ENCODE assay signal across 8 cellular contexts in the genomic region with DNA sequence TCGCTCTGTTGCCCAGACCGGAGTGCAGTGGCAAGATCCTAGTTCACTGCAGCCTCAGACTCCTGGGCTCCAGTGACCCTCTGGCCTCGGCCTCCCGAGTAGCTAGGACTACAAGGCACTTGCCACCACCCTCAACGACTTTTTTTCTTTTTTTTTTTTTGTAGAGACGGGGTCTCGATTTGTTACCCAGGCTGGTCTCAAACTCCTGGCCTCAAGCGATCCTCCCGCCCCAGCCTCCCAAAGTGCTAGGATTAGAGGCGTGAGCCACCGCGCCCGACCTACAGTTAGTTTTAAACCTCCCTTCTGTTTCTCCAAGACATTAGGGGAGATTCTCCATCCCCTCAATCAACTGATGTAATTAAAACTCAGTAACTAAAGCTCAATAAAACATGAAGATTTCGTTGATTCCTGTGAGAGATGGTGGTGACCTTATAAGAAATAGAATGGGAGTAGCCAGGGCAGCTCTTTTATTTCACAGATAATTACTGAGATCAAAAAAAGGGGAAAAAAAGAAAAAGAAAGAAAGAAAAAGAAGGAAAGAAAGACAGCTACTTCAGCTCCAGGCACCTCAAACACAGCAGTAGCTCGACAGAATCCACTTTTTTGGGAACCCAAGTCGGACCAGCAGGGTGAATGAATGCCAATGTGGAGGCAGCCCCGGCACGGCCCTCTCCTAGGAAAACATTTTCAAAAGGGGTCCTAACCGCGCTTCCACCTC. TPM values are rescaled to one million over a fixed set of nuclear protein-coding genes. Genes with fewer than 3 reads are reported as not detected.
DNase-seq lines count a peak whose midpoint lies in the region; ATAC-seq and TF ChIP-seq lines count a peak whose summit lies in the region.

No MANE protein-coding gene starts in this region.

- H3K9me2 ChIP-seq in HCT116 (ENCODE audit: insufficient read depth) (no peaks in the 10 kb centered on the region), hepatocyte (replicated peaks; ENCODE audit: insufficient read depth) (no peaks in the 10 kb centered on the region)

- H3K36me3 ChIP-seq in HCT116 (ENCODE audit: control insufficient read depth in 1 of 2, insufficient read depth in 2 of 2, low read length in 2 of 2) = peaks cover 10 to 11% of the 10 kb centered on the region in 2 experiments; a peak in 3 of 4 replicates
- no peaks in the 10 kb centered on the region for H3K36me3 ChIP-seq in hepatocyte (replicated peaks; ENCODE audit: insufficient read depth, low read depth)

- CTCF ChIA-PET in HCT116 (lab: Charles Lee) = no interaction called here
- CTCF ChIA-PET in activated CD4-positive, alpha-beta memory T cell treated with anti-CD3 and anti-CD28 coated beads, Interleukin-2, amount 10 ng/mL, durations not matched to agents 7 days and 5 days (lab: Charles Lee) = interaction anchor here (1.2 kb wide), 2 partner anchors 9 to 37 kb away, joined by 4 read pairs; no protein-coding TSS in a partner anchor

- RAD21 ChIA-PET in HCT116 (lab: Charles Lee; ENCODE audit: low non-redundant PET in 1 of 2, low total read pairs in 2 of 2, uncharacterized antibody in 2 of 2, unreplicated experiment in 2 of 2) = no interaction called here

- peaks cover 36% of the 10 kb centered on the region for H3K36me3 Mint-ChIP-seq in activated CD4-positive, alpha-beta memory T cell treated with anti-CD3 and anti-CD28 coated beads, Interleukin-2, amount 10 ng/mL, durations not matched to agents 7 days and 5 days (ENCODE audit: low read depth)

- H3K4me3 Mint-ChIP-seq in activated CD4-positive, alpha-beta memory T cell treated with anti-CD3 and anti-CD28 coated beads, Interleukin-2, amount 10 ng/mL, durations not matched to agents 7 days and 5 days = peak overlapping the region; percentile 99

- H3K27me3 Mint-ChIP-seq in activated CD4-positive, alpha-beta memory T cell treated with anti-CD3 and anti-CD28 coated beads, Interleukin-2, amount 10 ng/mL, durations not matched to agents 7 days and 5 days = no peaks in the 10 kb centered on the region

- H3K79me2 ChIP-seq in HCT116 (ENCODE audit: insufficient read depth, low read length) (peaks cover 47% of the 10 kb centered on the region), hepatocyte (peaks cover 42% of the 10 kb centered on the region)

- DNase-seq in HCT116 (ENCODE audit: low read depth, low spot score) = no peak
- no peak for DNase-seq in activated CD4-positive, alpha-beta memory T cell treated with anti-CD3 and anti-CD28 coated beads, Interleukin-2, amount 10 ng/mL, durations not matched to agents 7 days and 5 days
- no peak for DNase-seq in hepatocyte (ENCODE audit: low spot score)
- DNase-seq in medulla oblongata (ENCODE audit: extremely low spot score) = no peak

- WGBS in hepatocyte (ENCODE audit: low lambda C conversion rate, missing lambda C conversion rate) = 58% methylated on average over 20 of the region's 20 CpGs

- intact Hi-C loops in HCT116 (cut with micrococcal nuclease) = no loop called here

- POLR2A ChIA-PET in HCT116 (lab: Charles Lee) = no interaction called here
- POLR2A ChIA-PET in activated CD4-positive, alpha-beta memory T cell treated with anti-CD3 and anti-CD28 coated beads, Interleukin-2, amount 10 ng/mL, durations not matched to agents 7 days and 5 days (lab: Charles Lee) = interaction anchor here (0.8 to 1.8 kb wide), 6 partner anchors 8 to 1229 kb away, joined by 3 to 20 read pairs (median 4); a partner anchor contains a TSS

- no peak for TF ChIP-seq POLR2A in HCT116 (IDR thresholded peaks at IDR 0.05; ENCODE audit: borderline replicate concordance, extremely low read depth, insufficient read depth, insufficient read length)

- peaks cover 75% of the 10 kb centered on the region for H3K4me1 Mint-ChIP-seq in activated CD4-positive, alpha-beta memory T cell treated with anti-CD3 and anti-CD28 coated beads, Interleukin-2, amount 10 ng/mL, durations not matched to agents 7 days and 5 days

- H3K27ac ChIP-seq in HCT116 (ENCODE audit: low read depth, low read length) = peak overlapping the region; percentile 49
- peak overlapping the region; percentile 76 for H3K27ac ChIP-seq in hepatocyte
- peak overlapping the region; percentile 56 to 96 (median 87) for H3K27ac ChIP-seq in skin epidermis

- peak overlapping the region; percentile 96 for H3K27ac Mint-ChIP-seq in activated CD4-positive, alpha-beta memory T cell treated with anti-CD3 and anti-CD28 coated beads, Interleukin-2, amount 10 ng/mL, durations not matched to agents 7 days and 5 days

- H3K27me3 ChIP-seq in HCT116 (ENCODE audit: insufficient read depth, low read length) = no peaks in the 10 kb centered on the region
- no peaks in the 10 kb centered on the region for H3K27me3 ChIP-seq in hepatocyte

- H4K20me1 ChIP-seq in HCT116 (ENCODE audit: insufficient read depth) = no peaks in the 10 kb centered on the region
- H4K20me1 ChIP-seq in hepatocyte (ENCODE audit: insufficient read depth, poor library complexity, severe bottlenecking) = no peaks in the 10 kb centered on the region

- H3K4me3 ChIP-seq in HCT116 (replicated peaks in 1 of 2; ENCODE audit: low read depth in 1 of 2, low read length in 2 of 2) = peak overlapping the region; percentile 80 to 99
- peak overlapping the region; percentile 47 for H3K4me3 ChIP-seq in hepatocyte
- H3K4me3 ChIP-seq in skin epidermis = peak overlapping the region; percentile 66 to 88 (median 79)

- ATAC-seq in HCT116 = no peak
- ATAC-seq in GM18861 (IDR thresholded peaks at IDR 0.05; ENCODE audit: unreplicated experiment) = no peak
- no peak for ATAC-seq in GM18907 (IDR thresholded peaks at IDR 0.05; ENCODE audit: unreplicated experiment)
- ATAC-seq in HG03135 (IDR thresholded peaks at IDR 0.05; ENCODE audit: unreplicated experiment) = no peak

- no peaks in the 10 kb centered on the region for H3K9me3 ChIP-seq in HCT116 (ENCODE audit: control insufficient read depth in 1 of 2, insufficient read depth in 1 of 2, low read depth in 1 of 2, low read length in 2 of 2)
- no peaks in the 10 kb centered on the region for H3K9me3 ChIP-seq in hepatocyte (ENCODE audit: low read depth)

- H3K4me1 ChIP-seq in HCT116 (ENCODE audit: control insufficient read depth in 1 of 2, insufficient read depth in 2 of 2, low read length in 2 of 2) = peaks cover 3 to 21% of the 10 kb centered on the region in 2 experiments; a peak in 3 of 4 replicates
- H3K4me1 ChIP-seq in hepatocyte (ENCODE audit: insufficient read depth) = peaks cover 5% of the 10 kb centered on the region

- TF ChIP-seq RAD21 in HCT116 (IDR thresholded peaks at IDR 0.05; ENCODE audit: low read depth) = no peak

- peak overlapping the region; percentile 78 for H3K9ac ChIP-seq in HCT116 (ENCODE audit: low read length)

- TF ChIP-seq CTCF in HCT116 (IDR thresholded peaks at IDR 0.05 in 2 of 3, conservative IDR thresholded peaks at IDR 0.05 in 1 of 3; ENCODE audit: borderline replicate concordance in 1 of 3, insufficient read depth in 1 of 3, low read depth in 2 of 3, low read length in 2 of 3) = no peak
- no peak for TF ChIP-seq CTCF in hepatocyte (IDR thresholded peaks at IDR 0.05; ENCODE audit: poor library complexity)

- no peak overlapping the region for H2AFZ ChIP-seq in HCT116 (ENCODE audit: low read depth, low read length, poor library complexity, severe bottlenecking)
- H2AFZ ChIP-seq in hepatocyte = peak overlapping the region; percentile 63

- H3K9me3 Mint-ChIP-seq in activated CD4-positive, alpha-beta memory T cell treated with anti-CD3 and anti-CD28 coated beads, Interleukin-2, amount 10 ng/mL, durations not matched to agents 7 days and 5 days = no peaks in the 10 kb centered on the region

- TSS peak; percentile 83 for BruUV-seq in HCT116 (replicated peaks; lab: Mats Ljungman, UMichigan)

- H3K4me2 ChIP-seq in HCT116 (ENCODE audit: low read length) (peak overlapping the region; percentile 76), hepatocyte (peak overlapping the region; percentile 79)

TF ChIP-seq in HCT116, 20 proteins besides CTCF, POLR2A, EP300 and RAD21:
- TF ChIP-seq, protein P1, sequence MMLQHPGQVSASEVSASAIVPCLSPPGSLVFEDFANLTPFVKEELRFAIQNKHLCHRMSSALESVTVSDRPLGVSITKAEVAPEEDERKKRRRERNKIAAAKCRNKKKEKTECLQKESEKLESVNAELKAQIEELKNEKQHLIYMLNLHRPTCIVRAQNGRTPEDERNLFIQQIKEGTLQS (IDR thresholded peaks at IDR 0.05) = no peak
- TF ChIP-seq EZH2phosphoT487 (IDR thresholded peaks at IDR 0.05; ENCODE audit: borderline replicate concordance) = no peak
- no peak for TF ChIP-seq SRF (IDR thresholded peaks at IDR 0.05; ENCODE audit: low read depth)
- TF ChIP-seq, protein P2, sequence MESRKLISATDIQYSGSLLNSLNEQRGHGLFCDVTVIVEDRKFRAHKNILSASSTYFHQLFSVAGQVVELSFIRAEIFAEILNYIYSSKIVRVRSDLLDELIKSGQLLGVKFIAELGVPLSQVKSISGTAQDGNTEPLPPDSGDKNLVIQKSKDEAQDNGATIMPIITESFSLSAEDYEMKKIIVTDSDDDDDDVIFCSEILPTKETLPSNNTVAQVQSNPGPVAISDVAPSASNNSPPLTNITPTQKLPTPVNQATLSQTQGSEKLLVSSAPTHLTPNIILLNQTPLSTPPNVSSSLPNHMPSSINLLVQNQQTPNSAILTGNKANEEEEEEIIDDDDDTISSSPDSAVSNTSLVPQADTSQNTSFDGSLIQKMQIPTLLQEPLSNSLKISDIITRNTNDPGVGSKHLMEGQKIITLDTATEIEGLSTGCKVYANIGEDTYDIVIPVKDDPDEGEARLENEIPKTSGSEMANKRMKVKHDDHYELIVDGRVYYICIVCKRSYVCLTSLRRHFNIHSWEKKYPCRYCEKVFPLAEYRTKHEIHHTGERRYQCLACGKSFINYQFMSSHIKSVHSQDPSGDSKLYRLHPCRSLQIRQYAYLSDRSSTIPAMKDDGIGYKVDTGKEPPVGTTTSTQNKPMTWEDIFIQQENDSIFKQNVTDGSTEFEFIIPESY (IDR thresholded peaks at IDR 0.05; ENCODE audit: extremely low read depth, insufficient replicate concordance, low read length) = no peak
- no peak for TF ChIP-seq FOSL1 (IDR thresholded peaks at IDR 0.05; ENCODE audit: low read depth)

RNA-seq across cellular contexts. Expression of a gene that starts 0.6 kb away (rescaled TPM):
- total RNA-seq in HCT116 (2021; ENCODE audit: unreplicated experiment) (40.8 TPM), hepatocyte (17.2 and 20.8 TPM in 2 replicates)
- 14.8 and 18.7 TPM in 2 replicates for polyA plus RNA-seq in HCT116 (2012)
- total RNA-seq in activated CD4-positive, alpha-beta memory T cell treated with anti-CD3 and anti-CD28 coated beads, Interleukin-2, amount 10 ng/mL, durations not matched to agents 7 days and 5 days = 10 to 100 TPM; 76.4 to 76.6 TPM
- polyA plus RNA-seq in hepatocyte = 33.3 and 40.8 TPM in 2 replicates

RNA-seq across cellular contexts. Expression of a gene that starts 3.0 kb away (rescaled TPM):
- 0.17 TPM for total RNA-seq in HCT116 (2021; ENCODE audit: unreplicated experiment)
- polyA plus RNA-seq in HCT116 (2012) = 0.02 and 0.03 TPM in 2 replicates
- total RNA-seq in activated CD4-positive, alpha-beta memory T cell treated with anti-CD3 and anti-CD28 coated beads, Interleukin-2, amount 10 ng/mL, durations not matched to agents 7 days and 5 days = 10 to 100 TPM; 30.7 to 31.6 TPM
- 1.3 and 2.0 TPM in 2 replicates for total RNA-seq in hepatocyte
- 0.39 and 0.71 TPM in 2 replicates for polyA plus RNA-seq in hepatocyte

RNA-seq across cellular contexts. Expression of a gene that starts 54.7 kb away (rescaled TPM):
- total RNA-seq in HCT116 (2021; ENCODE audit: unreplicated experiment) (10.2 TPM), hepatocyte (23.8 and 33.5 TPM in 2 replicates)
- 4.1 and 7.4 TPM in 2 replicates for polyA plus RNA-seq in HCT116 (2012)
- total RNA-seq in activated CD4-positive, alpha-beta memory T cell treated with anti-CD3 and anti-CD28 coated beads, Interleukin-2, amount 10 ng/mL, durations not matched to agents 7 days and 5 days = 10 to 100 TPM; 25.0 to 30.9 TPM
- 17.6 and 21.9 TPM in 2 replicates for polyA plus RNA-seq in hepatocyte

Comparison
In these comparisons a context has a peak if more than half of its experiments do, and no peak if none do; other contexts are left out.
1. RNA of a gene that starts 3.0 kb away (total RNA-seq): 30.7 to 31.6 TPM in activated CD4-positive, alpha-beta memory T cell treated with anti-CD3 and anti-CD28 coated beads, Interleukin-2, amount 10 ng/mL, durations not matched to agents 7 days and 5 days; 1.3 to 2.0 TPM in hepatocyte and 0.17 TPM in HCT116 (single experiment); every median in the first group is over 10 times any median in the second.
2. Peak in every context shown above with its lines, with median percentiles within 50 percentile points of each other: H3K27ac ChIP-seq and H3K4me3 ChIP-seq.